Comparison of ENCODE assay signal across 24 cellular contexts in the genomic region with DNA sequence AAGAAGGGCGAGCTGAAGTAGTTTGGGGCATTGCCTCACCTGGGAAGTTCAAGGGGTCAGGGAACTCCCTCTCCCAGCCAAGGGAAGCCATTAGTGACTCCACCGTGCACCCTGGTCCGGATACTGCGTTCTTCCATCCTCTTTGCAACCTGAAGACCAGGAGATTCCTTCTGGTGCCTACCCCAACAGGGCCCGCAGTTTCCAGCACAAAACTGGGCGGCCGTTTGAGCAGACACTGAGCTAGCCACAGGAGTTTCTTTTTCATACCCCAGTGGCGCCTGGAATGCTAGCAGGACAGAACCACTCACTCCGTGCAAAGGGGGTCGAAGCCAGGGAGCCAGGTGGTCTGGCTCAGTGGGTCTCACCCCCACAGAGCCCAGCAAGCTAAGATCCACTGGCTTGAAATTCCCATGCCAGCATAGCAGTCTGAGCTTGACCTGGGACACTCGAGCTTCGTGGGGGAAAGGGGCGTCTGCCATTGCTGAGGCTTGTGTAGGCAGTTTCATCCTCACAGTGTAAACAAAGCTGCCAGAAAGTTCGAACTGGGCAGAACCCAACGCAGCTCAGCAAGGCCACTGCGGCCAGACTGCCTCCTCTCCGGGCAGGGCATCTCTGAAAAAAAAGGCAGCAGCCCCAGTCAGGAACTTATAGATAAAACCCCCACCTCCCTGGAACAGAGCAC.
"Had no signal": no experiment of that assay in that cellular context is flagged by ENCODE, and none has a peak within 500 bp of the region (broad histone marks: within the 10 kb centered on the region; RNA-seq: fewer than 3 reads in every experiment).

No MANE protein-coding gene starts in this region.

- H3K27me3 ChIP-seq: left lung, neutrophil, right atrium auricular region, right lobe of liver, stomach, testis, thyroid gland, transverse colon, uterus had no signal

- H3K4me1 ChIP-seq: left lung, lower lobe of right lung, parathyroid adenoma, right atrium auricular region, right lobe of liver, stomach, testis, thyroid gland, transverse colon, uterus had no signal

- H3K27ac ChIP-seq: left lung, lower lobe of right lung, neutrophil, parathyroid adenoma, right atrium auricular region, right lobe of liver, stomach, testis, thyroid gland, transverse colon, uterus had no signal

- H3K79me2 ChIP-seq: parathyroid adenoma had no signal

- H3K4me3 ChIP-seq: left lung, lower lobe of right lung, right atrium auricular region, right lobe of liver, smooth muscle cell, stomach, testis, thyroid gland, transverse colon, uterus had no signal

- H3K36me3 ChIP-seq: left lung, lower lobe of right lung, neutrophil, right atrium auricular region, right lobe of liver, stomach, thyroid gland, transverse colon, uterus had no signal

- DNase-seq: hippocampal formation; left colon; lower lobe of right lung; mammary epithelial cell; mesenchymal stem cell; naive thymus-derived CD8-positive, alpha-beta T cell; occipital lobe; right lobe of liver; stimulated activated CD4-positive, alpha-beta T cell treated with anti-CD3 and anti-CD28 coated beads, Interleukin-12 subunit alpha, Interleukin-12 subunit beta, amount 100 ng/mL, for 4 hours; stimulated activated CD4-positive, alpha-beta T cell treated with anti-CD3 and anti-CD28 coated beads, Interleukin-15, amount 100 ng/mL, for 24 hours; stimulated activated CD4-positive, alpha-beta T cell treated with anti-CD3 and anti-CD28 coated beads, Interleukin-2, amount 100 ng/mL, for 24 hours; stimulated activated CD4-positive, alpha-beta T cell treated with anti-CD3 and anti-CD28 coated beads, Interleukin-4, amount 100 ng/mL, for 1 hour; stimulated activated naive B cell treated with anti-CD40 and anti-IgM and Interleukin-4, amounts not matched to agents 10 μg/mL and 1 μg/mL and 100 μg/mL, for 72 hours; stimulated activated naive CD8-positive, alpha-beta T cell treated with anti-CD3 and anti-CD28 coated beads, Interleukin-15, Interleukin-2, amounts not matched to agents 100 U/mL and 50 U/mL, for 24 hours; stomach; testis; thyroid gland; transverse colon; uterus had no signal

- H2AFZ ChIP-seq: parathyroid adenoma had no signal

- ATAC-seq: left colon; left lung; lower lobe of right lung; naive thymus-derived CD8-positive, alpha-beta T cell; right lobe of liver; stimulated activated naive B cell treated with anti-CD40 and anti-IgM and Interleukin-4, amounts not matched to agents 10 μg/mL and 1 μg/mL and 100 μg/mL, for 72 hours; stimulated activated naive CD8-positive, alpha-beta T cell treated with anti-CD3 and anti-CD28 coated beads, Interleukin-15, Interleukin-2, amounts not matched to agents 100 U/mL and 50 U/mL, for 24 hours had no signal

- H3K9me3 ChIP-seq: lower lobe of right lung, neutrophil, right atrium auricular region, right lobe of liver, testis, thyroid gland, transverse colon, uterus had no signal

- H3K4me2 ChIP-seq: smooth muscle cell had no signal

- H3K9ac ChIP-seq: parathyroid adenoma had no signal
